10 cellular contexts compared by ENCODE assay signal in genomic region chr1:96355961-96356360, GRCh38.
"Had no signal": no experiment of that assay in that cellular context is flagged by ENCODE, and none has a peak within 500 bp of the region (broad histone marks: within the 10 kb centered on the region; RNA-seq: fewer than 3 reads in every experiment).

No MANE protein-coding gene starts in this region.

- H3K9ac ChIP-seq: GM23248, KMS-11 had no signal

- FAIRE-seq: HepG2 had no signal

- ATAC-seq: HCT116, HepG2 had no signal

- H3K4me3 ChIP-seq: GM23248, HAP-1 had no signal

- DNase-seq: GM23248, H7, HFFc6, KBM-7 had no signal

- H3K27ac ChIP-seq: GM23248, HL-60, KMS-11 had no signal

- H3K4me1 Mint-ChIP-seq: IgD-negative memory B cell had no signal

- H3K9me3 Mint-ChIP-seq: HFFc6 had no signal

- H3K36me3 Mint-ChIP-seq: IgD-negative memory B cell had no signal

- H3K27ac Mint-ChIP-seq: HFFc6, IgD-negative memory B cell had no signal

- H3K4me3 Mint-ChIP-seq: HFFc6, IgD-negative memory B cell had no signal

- H2AFZ ChIP-seq: GM23248 had no signal

- H3K9me3 ChIP-seq: HAP-1 had no signal

- H3K36me3 ChIP-seq: HAP-1 had no signal

- H3K4me2 ChIP-seq: KMS-11 had no signal
